19 cellular contexts compared by ENCODE assay signal in genomic region chr22:20011123-20011992, GRCh38.
"Had no signal": no experiment of that assay in that cellular context is flagged by ENCODE, and none has a peak within 500 bp of the region (broad histone marks: within the 10 kb centered on the region; RNA-seq: fewer than 3 reads in every experiment).

No MANE protein-coding gene starts in this region.

- ATAC-seq: left lobe of liver had no signal

- H3K4me3 Mint-ChIP-seq: activated T-helper 1 cell treated with anti-CD3 and anti-CD28 coated beads, Interleukin-12 subunit alpha, Interleukin-12 subunit beta, Interleukin-2, Interleukin-4 antibody, amounts not matched to agents 30 ng/mL and 10 ng/mL and 1 ng/mL, durations not matched to agents 14 hours and 24 hours and 36 hours; memory B cell; T-helper 1 cell treated with Interleukin-12 subunit alpha and Interleukin-12 subunit beta and Interleukin-4 antibody, amounts not matched to agents 30 μg/mL and 1 μg/mL, for 36 hours had no signal

- H3K4me1 Mint-ChIP-seq: memory B cell had no signal

- H3K4me1 ChIP-seq: pancreas had no signal

- H3K27me3 ChIP-seq: adrenal gland, pancreas, thyroid gland had no signal

- H3K9me3 Mint-ChIP-seq: activated naive CD4-positive, alpha-beta T cell treated with anti-CD3 and anti-CD28 coated beads, Interleukin-2, amount 50 U/mL, for 72 hours; activated T-helper 1 cell treated with anti-CD3 and anti-CD28 coated beads, Interleukin-12 subunit alpha, Interleukin-12 subunit beta, Interleukin-2, Interleukin-4 antibody, amounts not matched to agents 30 ng/mL and 10 ng/mL and 1 ng/mL, durations not matched to agents 14 hours and 24 hours and 36 hours; memory B cell; naive B cell; T-helper 1 cell treated with Interleukin-12 subunit alpha and Interleukin-12 subunit beta and Interleukin-4 antibody, amounts not matched to agents 30 μg/mL and 1 μg/mL, for 36 hours had no signal

- H3K27ac ChIP-seq: esophagus squamous epithelium, hepatocyte, pancreas, thyroid gland, WERI-Rb-1 had no signal

- H3K27me3 Mint-ChIP-seq: memory B cell had no signal

- H3K4me3 ChIP-seq: adrenal gland, esophagus squamous epithelium, hepatocyte, pancreas, thyroid gland had no signal

- DNase-seq: activated CD4-positive, alpha-beta T cell treated with anti-CD3 and anti-CD28 coated beads, Interleukin-2, amount 50 U/mL, for 4 hours; activated gamma-delta T cell treated with Interleukin-2 at 50 U/mL for 16 hours; dermis blood vessel endothelial cell; effector memory CD4-positive, alpha-beta T cell; esophagus squamous epithelium; naive B cell; stimulated activated CD4-positive, alpha-beta T cell treated with anti-CD3 and anti-CD28 coated beads, Interleukin-12 subunit alpha, Interleukin-12 subunit beta, amount 100 ng/mL, for 4 hours; stimulated activated CD4-positive, alpha-beta T cell treated with anti-CD3 and anti-CD28 coated beads, Interleukin-1b, Interleukin-23, amount 100 ng/mL, for 48 hours; stimulated activated naive CD4-positive, alpha-beta T cell treated with Interleukin-2 at 50 U/mL for 16 hours; thyroid gland had no signal

- H2AFZ ChIP-seq: hepatocyte had no signal

- H3K36me3 ChIP-seq: adrenal gland, esophagus squamous epithelium, pancreas, thyroid gland had no signal

- H3K9me3 ChIP-seq: adrenal gland, esophagus squamous epithelium, pancreas, thyroid gland had no signal

- H3K4me2 ChIP-seq: hepatocyte had no signal

- H3K36me3 Mint-ChIP-seq: activated naive CD4-positive, alpha-beta T cell treated with anti-CD3 and anti-CD28 coated beads, Interleukin-2, amount 50 U/mL, for 72 hours; memory B cell; naive B cell had no signal

- H3K27ac Mint-ChIP-seq: activated T-helper 1 cell treated with anti-CD3 and anti-CD28 coated beads, Interleukin-12 subunit alpha, Interleukin-12 subunit beta, Interleukin-2, Interleukin-4 antibody, amounts not matched to agents 30 ng/mL and 10 ng/mL and 1 ng/mL, durations not matched to agents 14 hours and 24 hours and 36 hours; memory B cell; T-helper 1 cell treated with Interleukin-12 subunit alpha and Interleukin-12 subunit beta and Interleukin-4 antibody, amounts not matched to agents 30 μg/mL and 1 μg/mL, for 36 hours had no signal

- H3K79me2 ChIP-seq: hepatocyte had no signal
